ENCODE assay signal across 27 cellular contexts in genomic region chrX:99572711-99573110, GRCh38.
"Had no signal": no experiment of that assay in that cellular context is flagged by ENCODE, and none has a peak within 500 bp of the region (broad histone marks: within the 10 kb centered on the region; RNA-seq: fewer than 3 reads in every experiment).

No MANE protein-coding gene starts in this region.

- H3K4me3 Mint-ChIP-seq: dendritic cell treated with granulocyte-macrophage colony-stimulating factor and Interleukin-4, amounts not matched to agents 40 ng/mL and 50 ng/mL, for 4 days; endodermal cell; nephron; stimulated activated naive B cell treated with anti-CD40 and anti-IgM and Interleukin-4, amounts not matched to agents 10 μg/mL and 1 μg/mL and 100 μg/mL, for 72 hours; stimulated activated naive CD8-positive, alpha-beta T cell treated with anti-CD3 and anti-CD28 coated beads, Interleukin-15, Interleukin-2, amounts not matched to agents 100 ng/mL and 50 ng/mL, for 24 hours had no signal

- H3K9me3 ChIP-seq: gastroesophageal sphincter, thoracic aorta had no signal

- FAIRE-seq: endothelial cell of umbilical vein, islet of Langerhans, small intestine, urothelium cell line had no signal

- H3K27ac Mint-ChIP-seq: dendritic cell treated with granulocyte-macrophage colony-stimulating factor and Interleukin-4, amounts not matched to agents 40 ng/mL and 50 ng/mL, for 4 days; endodermal cell; nephron; stimulated activated naive B cell treated with anti-CD40 and anti-IgM and Interleukin-4, amounts not matched to agents 10 μg/mL and 1 μg/mL and 100 μg/mL, for 72 hours; stimulated activated naive CD8-positive, alpha-beta T cell treated with anti-CD3 and anti-CD28 coated beads, Interleukin-15, Interleukin-2, amounts not matched to agents 100 ng/mL and 50 ng/mL, for 24 hours had no signal

- H3K27ac ChIP-seq: esophagus muscularis mucosa, foreskin keratinocyte, gastroesophageal sphincter, heart left ventricle, hepatocyte, left lung, psoas muscle, right lobe of liver, thoracic aorta, tibial nerve, upper lobe of left lung had no signal

- ATAC-seq: foreskin keratinocyte; gastroesophageal sphincter; heart left ventricle; left cardiac atrium; left lung; psoas muscle; right lobe of liver; stimulated activated naive B cell treated with anti-CD40 and anti-IgM and Interleukin-4, amounts not matched to agents 10 μg/mL and 1 μg/mL and 100 μg/mL, for 72 hours had no signal

- H3K4me2 ChIP-seq: hepatocyte had no signal

- H2AFZ ChIP-seq: hepatocyte had no signal

- H3K36me3 ChIP-seq: esophagus muscularis mucosa, gastroesophageal sphincter, heart left ventricle, left lung, right lobe of liver, thoracic aorta, tibial nerve, upper lobe of left lung had no signal

- H3K4me3 ChIP-seq: esophagus muscularis mucosa, gastroesophageal sphincter, heart left ventricle, hepatocyte, left lung, psoas muscle, right lobe of liver, thoracic aorta, tibial nerve, upper lobe of left lung had no signal

- H3K79me2 ChIP-seq: hepatocyte had no signal

- H3K4me1 Mint-ChIP-seq: endodermal cell; nephron; stimulated activated naive B cell treated with anti-CD40 and anti-IgM and Interleukin-4, amounts not matched to agents 10 μg/mL and 1 μg/mL and 100 μg/mL, for 72 hours had no signal

- H3K4me1 ChIP-seq: esophagus muscularis mucosa, foreskin keratinocyte, gastroesophageal sphincter, heart left ventricle, left lung, psoas muscle, right lobe of liver, tibial nerve, upper lobe of left lung had no signal

- H3K27me3 ChIP-seq: esophagus muscularis mucosa, foreskin keratinocyte, gastroesophageal sphincter, heart left ventricle, hepatocyte, left lung, tibial nerve, upper lobe of left lung had no signal

- H3K27me3 Mint-ChIP-seq: dendritic cell treated with granulocyte-macrophage colony-stimulating factor and Interleukin-4, amounts not matched to agents 40 ng/mL and 50 ng/mL, for 4 days; stimulated activated naive B cell treated with anti-CD40 and anti-IgM and Interleukin-4, amounts not matched to agents 10 μg/mL and 1 μg/mL and 100 μg/mL, for 72 hours; stimulated activated naive CD8-positive, alpha-beta T cell treated with anti-CD3 and anti-CD28 coated beads, Interleukin-15, Interleukin-2, amounts not matched to agents 100 ng/mL and 50 ng/mL, for 24 hours had no signal

- DNase-seq: cerebellar nuclear complex; effector CD8-positive, alpha-beta T cell; endodermal cell; foreskin keratinocyte; heart left ventricle; left cardiac atrium; left lung; nucleus accumbens; posterior cingulate gyrus; psoas muscle; right lobe of liver; small intestine; stimulated activated CD4-positive, alpha-beta T cell treated with anti-CD3 and anti-CD28 coated beads, Interleukin-15, amount 100 ng/mL, for 24 hours; stimulated activated CD4-positive, alpha-beta T cell treated with anti-CD3 and anti-CD28 coated beads, Interleukin-2, amount 100 ng/mL, for 48 hours; stimulated activated naive B cell treated with anti-CD40 and anti-IgM and Interleukin-4, amounts not matched to agents 10 μg/mL and 1 μg/mL and 100 μg/mL, for 72 hours; upper lobe of left lung had no signal

- H3K36me3 Mint-ChIP-seq: stimulated activated naive B cell treated with anti-CD40 and anti-IgM and Interleukin-4, amounts not matched to agents 10 μg/mL and 1 μg/mL and 100 μg/mL, for 72 hours had no signal
